ENCODE assay signal across 8 cellular contexts in genomic region chr6:4210619-4211419, GRCh38.
A peak's percentile ranks its signal among the peaks of the same experiment; 100 is the strongest.
DNase-seq lines count a peak whose midpoint lies in the region; ATAC-seq and TF ChIP-seq lines count a peak whose summit lies in the region.

No MANE protein-coding gene starts in this region.

- 13% methylated on average over 5 of the region's 5 CpGs for WGBS in mammary epithelial cell (ENCODE audit: low coverage, missing lambda C conversion rate)

- no peak overlapping the region for H3K9ac ChIP-seq in Loucy (ENCODE audit: low read depth, low read length, poor library complexity, severe bottlenecking)
- H3K9ac ChIP-seq in mammary epithelial cell (ENCODE audit: insufficient read depth, low read length) = no peak overlapping the region

- H3K4me1 ChIP-seq in Loucy (ENCODE audit: insufficient read depth, low read length, poor library complexity, severe bottlenecking) (no peaks in the 10 kb centered on the region), mammary epithelial cell (ENCODE audit: insufficient read depth, low read length) (peaks cover 6% of the 10 kb centered on the region)

- intact Hi-C loops in mammary epithelial cell (cut with micrococcal nuclease) (loop anchor here (1.0 to 5.0 kb wide), 2 partner anchors 49 to 156 kb away; no protein-coding TSS in a partner anchor), left colon (cut with DNase I, micrococcal nuclease) (no loop called here)

- peaks cover 4% of the 10 kb centered on the region; the same call in 1 of the 2 replicates for H3K9me3 ChIP-seq in Loucy (ENCODE audit: insufficient read depth, low read depth, low read length)
- peaks cover 13% of the 10 kb centered on the region for H3K9me3 ChIP-seq in WERI-Rb-1 (ENCODE audit: severe bottlenecking)
- peaks cover 4% of the 10 kb centered on the region for H3K9me3 ChIP-seq in mammary epithelial cell (replicated peaks; ENCODE audit: insufficient read depth, low read length)

- H3K27me3 ChIP-seq in Loucy (ENCODE audit: insufficient read depth, low read length, poor library complexity, severe bottlenecking) (no peaks in the 10 kb centered on the region), WERI-Rb-1 (ENCODE audit: insufficient read depth, low read depth, severe bottlenecking) (no peaks in the 10 kb centered on the region), mammary epithelial cell (ENCODE audit: insufficient read depth, low read length) (no peaks in the 10 kb centered on the region)

- CTCF ChIA-PET in mammary epithelial cell (lab: Charles Lee; ENCODE audit: low non-redundant PET) = interaction anchor here (0.6 to 0.7 kb wide), 2 partner anchors 79 to 376 kb away, joined by 3 to 4 read pairs; no protein-coding TSS in a partner anchor

- no TSS peak for BruUV-seq in mammary epithelial cell (replicated peaks; lab: Mats Ljungman, UMichigan)

- no peaks in the 10 kb centered on the region for H3K36me3 ChIP-seq in Loucy (ENCODE audit: insufficient read depth, low read length)
- no peaks in the 10 kb centered on the region; the same call in 1 of the 2 replicates for H3K36me3 ChIP-seq in WERI-Rb-1
- H3K36me3 ChIP-seq in mammary epithelial cell (ENCODE audit: insufficient read depth, low read length) = no peaks in the 10 kb centered on the region

- H3K4me3 ChIP-seq in Loucy (ENCODE audit: low read length, poor library complexity, severe bottlenecking) (no peak overlapping the region), WERI-Rb-1 (ENCODE audit: low read depth, low read length) (no peak overlapping the region), mammary epithelial cell (replicated peaks in 1 of 3; ENCODE audit: insufficient read depth in 1 of 3, low read depth in 2 of 3, low read length in 3 of 3) (no peak overlapping the region)

- no peak overlapping the region; the same call in 1 of the 2 replicates for H2AFZ ChIP-seq in Loucy (ENCODE audit: low read length)
- peak overlapping the region; percentile 23 for H2AFZ ChIP-seq in mammary epithelial cell (ENCODE audit: low read depth, low read length)

- ATAC-seq in GM19372 (IDR thresholded peaks at IDR 0.05; ENCODE audit: low read depth, unreplicated experiment) = peak; percentile 65
- ATAC-seq in left colon = peak; percentile 76
- ATAC-seq in HG03045 (IDR thresholded peaks at IDR 0.05; ENCODE audit: unreplicated experiment) = no peak

- no peaks in the 10 kb centered on the region for H3F3A ChIP-seq in Loucy (ENCODE audit: low read depth)

- no peak overlapping the region for H3K27ac ChIP-seq in WERI-Rb-1
- H3K27ac ChIP-seq in mammary epithelial cell (ENCODE audit: insufficient read depth, low read depth, low read length) = no peak overlapping the region

- peak; percentile 28 to 63 for DNase-seq in AML-193 (lab: John Stamatoyannopoulos, UW)
- peak; percentile 88 for DNase-seq in WERI-Rb-1
- peak; percentile 30 for DNase-seq in mammary epithelial cell
- DNase-seq in left colon = peak in 1 of 2 donors; percentile 63
- DNase-seq in stimulated activated CD4-positive, alpha-beta T cell treated with anti-CD3 and anti-CD28 coated beads, Interleukin-4, amount 100 ng/mL, for 4 hours = peak; percentile 42 to 54

- H3K79me2 ChIP-seq in Loucy (ENCODE audit: insufficient read depth, low read length) = no peaks in the 10 kb centered on the region
- H3K79me2 ChIP-seq in mammary epithelial cell (ENCODE audit: insufficient read depth, low read length) = no peaks in the 10 kb centered on the region

- no peaks in the 10 kb centered on the region for H3K9me2 ChIP-seq in Loucy (replicated peaks; ENCODE audit: low read depth, low read length)

- TF ChIP-seq CTCF in Loucy (conservative IDR thresholded peaks at IDR 0.05; ENCODE audit: low read length) (peak; percentile 76), WERI-Rb-1 (IDR thresholded peaks at IDR 0.05; ENCODE audit: low read depth, low read length) (peak; percentile 86), mammary epithelial cell (conservative IDR thresholded peaks at IDR 0.05 in 1 of 2, IDR thresholded peaks at IDR 0.05 in 1 of 2; ENCODE audit: extremely low read depth in 1 of 2, insufficient read depth in 1 of 2, low read depth in 1 of 2, low read length in 2 of 2) (peak; percentile 72 to 84)

- in situ Hi-C loops in mammary epithelial cell (cut with MboI; ENCODE audit: low sequenced_read_pairs in 2 of 2) = no loop called here

- H3K4me2 ChIP-seq in Loucy (ENCODE audit: low read depth, low read length, poor library complexity, severe bottlenecking) = no peak overlapping the region
- H3K4me2 ChIP-seq in mammary epithelial cell (ENCODE audit: insufficient read depth, low read depth, low read length) = no peak overlapping the region

- H4K20me1 ChIP-seq in Loucy (ENCODE audit: insufficient read depth, low read length, poor library complexity, severe bottlenecking) = no peaks in the 10 kb centered on the region
- H4K20me1 ChIP-seq in mammary epithelial cell (ENCODE audit: insufficient read depth, low read length) = no peaks in the 10 kb centered on the region

- dilution Hi-C loops in mammary epithelial cell (cut with HindIII; ENCODE audit: low sequenced_read_pairs) = no loop called here
